Comparison of ENCODE assay signal across 7 cellular contexts in the genomic region with DNA sequence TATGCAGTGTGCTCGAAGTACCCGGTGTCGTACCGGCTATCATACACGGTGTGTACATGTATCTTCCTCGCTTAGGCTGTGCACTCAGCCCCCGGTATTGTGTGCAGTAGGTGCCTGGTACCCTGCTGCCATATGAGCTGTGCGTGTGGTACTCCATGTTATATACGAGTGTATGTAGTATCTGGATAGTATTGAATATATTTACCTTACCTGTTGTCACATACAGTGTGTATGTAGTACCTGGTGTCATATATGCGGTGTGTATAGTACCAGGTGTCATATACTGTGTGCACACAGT. TPM values are rescaled to one million over a fixed set of nuclear protein-coding genes. Genes with fewer than 3 reads are reported as not detected.
DNase-seq lines count a peak whose midpoint lies in the region; ATAC-seq and TF ChIP-seq lines count a peak whose summit lies in the region.

No MANE protein-coding gene starts in this region.

- in situ Hi-C loops in G401 (cut with HindIII; ENCODE audit: low sequenced_read_pairs): no loop called here

- WGBS in mesodermal cell (ENCODE audit: insufficient coverage in 2 of 2), 2 experiments: 31 to 44% methylated on average over 8 of the region's 10 CpGs

- H3K4me3 ChIP-seq in breast epithelium (peak overlapping the region; percentile 81 to 91 (median 81)), mesodermal cell (ENCODE audit: extremely low read depth, insufficient read depth, low read length, poor library complexity, severe bottlenecking) (peak overlapping the region; percentile 68)

- no peak for TF ChIP-seq POLR2A in breast epithelium (IDR thresholded peaks at IDR 0.05)

- intact Hi-C loops in breast epithelium (cut with DNase I; ENCODE audit: low total_unique reads): no loop called here

- H3K27me3 ChIP-seq in breast epithelium: no peaks in the 10 kb centered on the region

- DNase-seq in breast epithelium (ENCODE audit: low spot score in 2 of 2) (no peak), G401 (ENCODE audit: low spot score) (no peak), HT-29 (ENCODE audit: low spot score) (no peak)

- no peaks in the 10 kb centered on the region for H3K9me3 ChIP-seq in breast epithelium
- H3K9me3 ChIP-seq in mesodermal cell (ENCODE audit: control insufficient read depth, low read length): no peaks in the 10 kb centered on the region

- H3K36me3 ChIP-seq in breast epithelium (no peaks in the 10 kb centered on the region), mesodermal cell (ENCODE audit: control insufficient read depth, insufficient read depth, low read length) (no peaks in the 10 kb centered on the region)

- no peak for TF ChIP-seq CTCF in breast epithelium (IDR thresholded peaks at IDR 0.05)

- H3K4me1 ChIP-seq in breast epithelium (peaks cover 0 to 13% of the 10 kb centered on the region in 2 donors), mesodermal cell (ENCODE audit: control insufficient read depth, insufficient read depth, low read length, poor library complexity, severe bottlenecking) (peaks cover 15% of the 10 kb centered on the region)

- peak overlapping the region; percentile 97 to 100 for H3K27ac ChIP-seq in breast epithelium
- H3K27ac ChIP-seq in mesodermal cell (ENCODE audit: low read depth, low read length, severe bottlenecking): no peak overlapping the region

- ATAC-seq in GM21360 (IDR thresholded peaks at IDR 0.05; ENCODE audit: unreplicated experiment) (peak; percentile 21), HG03565 (IDR thresholded peaks at IDR 0.05; ENCODE audit: unreplicated experiment) (peak; percentile 16), HG03135 (IDR thresholded peaks at IDR 0.05; ENCODE audit: unreplicated experiment) (no peak)

RNA-seq across cellular contexts. Expression of gene ZMYND11, which starts 1.2 kb away (rescaled TPM):
- 10 to 100 TPM; 73.7 to 96.2 (median 83.7) TPM for total RNA-seq in breast epithelium
- 31.1 TPM for polyA plus RNA-seq in mesodermal cell (2013, experiment 1 of 2)
- 33.7 TPM for polyA plus RNA-seq in mesodermal cell (2013, experiment 2 of 2)
- total RNA-seq in G401 (2014; rRNA removed; shearing (Covaris generic)): 35.3 and 50.4 TPM in 2 replicates
- total RNA-seq in HT-29 (2014; rRNA removed; shearing (Covaris generic)): 20.9 and 24.2 TPM in 2 replicates
